20 cellular contexts compared by ENCODE assay signal in genomic region chr12:7441216-7441615, GRCh38. TPM values are rescaled to one million over a fixed set of nuclear protein-coding genes. Genes with fewer than 3 reads are reported as not detected.
DNase-seq lines count a peak whose midpoint lies in the region; ATAC-seq and TF ChIP-seq lines count a peak whose summit lies in the region.
"Had no signal": no experiment of that assay in that cellular context is flagged by ENCODE, and none has a peak within 500 bp of the region (broad histone marks: within the 10 kb centered on the region; RNA-seq: fewer than 3 reads in every experiment).

No MANE protein-coding gene starts in this region.

- ATAC-seq in GM19395 (IDR thresholded peaks at IDR 0.05; ENCODE audit: unreplicated experiment): no peak

- H3K9ac ChIP-seq in GM23248 (no peak overlapping the region), smooth muscle cell (ENCODE audit: low read depth) (no peak overlapping the region)

- H3K36me3 ChIP-seq in GM23248 (ENCODE audit: low read depth) (no peaks in the 10 kb centered on the region), smooth muscle cell (ENCODE audit: low read depth) (no peaks in the 10 kb centered on the region)

- TF ChIP-seq CTCF in brain (conservative IDR thresholded peaks at IDR 0.05): no peak
- TF ChIP-seq CTCF in nephron progenitor cell (IDR thresholded peaks at IDR 0.05): no peak
- TF ChIP-seq CTCF in smooth muscle cell (IDR thresholded peaks at IDR 0.05; ENCODE audit: borderline replicate concordance, insufficient read depth, poor library complexity, severe bottlenecking): no peak

- H3F3A ChIP-seq in GM23248 (ENCODE audit: insufficient read depth) (peaks cover 4% of the 10 kb centered on the region; the same call in 1 of the 2 replicates), smooth muscle cell (ENCODE audit: low read depth) (no peaks in the 10 kb centered on the region)

- in situ Hi-C loops in GM23248 (cut with MboI): no loop called here

- H2AFZ ChIP-seq in GM23248 (no peak overlapping the region), smooth muscle cell (ENCODE audit: low read depth) (no peak overlapping the region)

- peaks cover 33% of the 10 kb centered on the region for H3K27me3 Mint-ChIP-seq in brain
- peaks cover 25% of the 10 kb centered on the region for H3K27me3 Mint-ChIP-seq in nephron progenitor cell (ENCODE audit: low read depth, poor library complexity)

- H4K20me1 ChIP-seq in GM23248 (ENCODE audit: insufficient read depth) (no peaks in the 10 kb centered on the region), smooth muscle cell (ENCODE audit: low read depth) (no peaks in the 10 kb centered on the region)

- H3K4me3 Mint-ChIP-seq in brain: peak overlapping the region in 3 of 5 experiments; percentile 7 to 64 (median 38)
- peak overlapping the region; percentile 64 for H3K4me3 Mint-ChIP-seq in nephron progenitor cell
- H3K4me3 Mint-ChIP-seq: IgD-negative memory B cell had no signal

- peak; percentile 5 for DNase-seq in GM23248
- no peak for DNase-seq in nephron progenitor cell
- no peak for DNase-seq in AG08396 (ENCODE audit: low spot score)
- DNase-seq in head of caudate nucleus: no peak
- no peak for DNase-seq in smooth muscle cell (lab: John Stamatoyannopoulos, UW; ENCODE audit: unreplicated experiment)
- DNase-seq: AML-193; C1 segment of cervical spinal cord; CD8-positive, alpha-beta memory T cell; H7; MV-4-11; NCI-H1105 treated with DMSO at 0.1 percent for 48 hours; NCI-H2029 treated with DMSO at 0.1 percent for 48 hours; NCI-H226; NCI-H510A treated with DMSO at 0.1 percent for 48 hours; NCI-H748 treated with DMSO at 0.1 percent for 48 hours; SHP77 treated with DMSO at 0.1 percent for 48 hours had no signal

- H3K27ac ChIP-seq in GM23248: no peak overlapping the region
- H3K27ac ChIP-seq in smooth muscle cell (ENCODE audit: low read depth): no peak overlapping the region
- H3K27ac ChIP-seq: RWPE1 had no signal

- H3K9me3 Mint-ChIP-seq in brain: peaks cover 5 to 15% (median 10%) of the 10 kb centered on the region in 5 experiments
- H3K9me3 Mint-ChIP-seq in nephron progenitor cell: peaks cover 27% of the 10 kb centered on the region

- WGBS in GM23248 (ENCODE audit: low coverage in 1 of 2, low lambda C conversion rate in 2 of 2, missing lambda C conversion rate in 2 of 2), 2 experiments: 75 to 88% methylated on average over 1 of the region's 1 CpG
- WGBS in smooth muscle cell (ENCODE audit: low lambda C conversion rate): 97% methylated on average over 1 of the region's 1 CpG

- H3K4me3 ChIP-seq in GM23248 (no peak overlapping the region), smooth muscle cell (no peak overlapping the region)

- no peaks in the 10 kb centered on the region for H3K4me1 ChIP-seq in GM23248 (ENCODE audit: insufficient read depth)
- H3K4me1 ChIP-seq in smooth muscle cell (ENCODE audit: low read depth): no peaks in the 10 kb centered on the region

- intact Hi-C loops in head of caudate nucleus (cut with DNase I): no loop called here

- H3K9me3 ChIP-seq in GM23248 (ENCODE audit: low read depth): no peaks in the 10 kb centered on the region
- H3K9me3 ChIP-seq in smooth muscle cell (replicated peaks; ENCODE audit: low read depth): no peaks in the 10 kb centered on the region

- H3K36me3 Mint-ChIP-seq in brain (no peaks in the 10 kb centered on the region), nephron progenitor cell (ENCODE audit: low read depth) (peaks cover 9% of the 10 kb centered on the region)
- H3K36me3 Mint-ChIP-seq: IgD-negative memory B cell had no signal

- H3K27ac Mint-ChIP-seq in brain (no peak overlapping the region), nephron progenitor cell (no peak overlapping the region)
- H3K27ac Mint-ChIP-seq: CD8-positive, alpha-beta memory T cell; IgD-negative memory B cell had no signal

- H3K4me2 ChIP-seq in GM23248 (ENCODE audit: unreplicated experiment) (no peak overlapping the region), smooth muscle cell (no peak overlapping the region)

- no peaks in the 10 kb centered on the region for H3K9me2 ChIP-seq in GM23248 (ENCODE audit: insufficient read depth)

- H3K4me1 Mint-ChIP-seq in brain: no peaks in the 10 kb centered on the region
- peaks cover 5% of the 10 kb centered on the region for H3K4me1 Mint-ChIP-seq in nephron progenitor cell

- H3K79me2 ChIP-seq in GM23248 (ENCODE audit: insufficient read depth) (no peaks in the 10 kb centered on the region), smooth muscle cell (ENCODE audit: low read depth) (no peaks in the 10 kb centered on the region)

- H3K27me3 ChIP-seq in GM23248 (replicated peaks; ENCODE audit: insufficient read depth): no peaks in the 10 kb centered on the region
- H3K27me3 ChIP-seq in smooth muscle cell (ENCODE audit: low read depth): peaks cover 17% of the 10 kb centered on the region

RNA-seq across cellular contexts. Expression of gene CD163L1, which starts 2.7 kb away (rescaled TPM):
- 0.43 TPM in 1 of 2 replicates, not detected in the other for total RNA-seq in GM23248 (2014; rRNA removed; shearing (Covaris generic))
- polyA plus RNA-seq in GM23248 (2016; fragmentation: Nextera tagmentation; extraction: Ambion mirVana): 1.9 and 2.5 TPM in 2 replicates
- polyA plus RNA-seq in brain (ENCODE audit: insufficient read depth, low read depth, low replicate concordance): 2.3 TPM
- total RNA-seq in smooth muscle cell: 0.72 TPM in 1 of 2 replicates, not detected in the other
- polyA plus RNA-seq in smooth muscle cell: 1.1 TPM in 1 of 2 replicates, not detected in the other
- polyA plus RNA-seq: CD8-positive, alpha-beta memory T cell; IgD-negative memory B cell had no signal
